Comparison of ENCODE assay signal across 1 cellular context in the genomic region with DNA sequence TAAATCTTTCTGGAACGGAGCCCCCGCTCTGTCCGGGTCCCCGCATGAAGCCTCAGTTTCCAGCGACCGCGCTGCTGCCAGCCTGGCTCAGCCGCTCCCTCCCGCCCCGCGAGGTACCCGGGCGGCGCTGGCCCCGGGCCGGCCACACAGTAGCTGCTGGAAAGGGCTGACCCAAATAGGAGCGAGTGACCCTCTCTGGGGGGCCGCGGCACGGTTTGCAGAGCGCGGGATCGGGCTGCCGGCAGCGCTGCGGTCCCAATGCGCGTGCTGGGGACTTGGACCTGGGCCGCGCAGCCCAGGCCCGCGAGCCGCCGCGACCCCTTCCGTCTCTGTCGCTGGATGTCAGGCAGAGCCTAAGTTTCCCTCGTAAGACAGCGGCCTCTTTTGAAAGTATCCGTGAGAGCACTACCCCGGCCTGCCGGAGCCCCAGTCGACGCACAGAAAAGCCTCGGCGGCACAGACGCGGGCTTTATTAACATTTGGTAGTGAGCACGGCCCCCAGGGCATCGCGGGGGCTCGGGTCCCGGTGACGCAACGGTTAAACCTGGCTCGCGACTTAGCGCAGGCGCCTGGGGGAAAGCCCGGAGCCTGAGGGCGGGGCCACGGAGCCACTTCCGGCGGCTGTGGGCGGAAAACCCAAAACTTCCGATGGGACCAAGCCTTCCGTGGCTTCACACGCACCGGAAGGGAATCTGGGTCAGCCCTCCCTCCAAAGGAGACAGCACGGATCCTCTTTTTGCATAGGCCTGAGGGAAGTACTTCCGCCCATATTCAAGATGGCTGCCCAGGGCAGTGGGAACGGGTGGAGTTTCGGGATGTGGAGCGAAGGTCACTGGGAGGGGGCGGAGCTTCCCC.
TF ChIP-seq lines count a peak whose summit lies in the region.

No MANE protein-coding gene starts in this region.

TF ChIP-seq in K562, 482 proteins besides CTCF, POLR2A, EP300 and RAD21 (continued from another document and continues in another):
- TF ChIP-seq PRMT5 (CRISPR knock-in tag; IDR thresholded peaks at IDR 0.05) (no peak), NONO (IDR thresholded peaks at IDR 0.05; ENCODE audit: low read depth in 2 of 2, low read length in 1 of 2) (0 out of 4 replicates have a peak, but pooled peaks of 1 of the 2 experiments have one; percentile 57), ZNF780A (CRISPR knock-in tag; IDR thresholded peaks at IDR 0.05) (no peak), ARID2 (IDR thresholded peaks at IDR 0.05) (no peak), PHF20 (IDR thresholded peaks at IDR 0.05; ENCODE audit: partially characterized antibody) (peak; percentile 56), TRIM24 (IDR thresholded peaks at IDR 0.05) (peak in 1 of 2 experiments; percentile 76; a peak in 1 of 4 replicates), XRCC4 (IDR thresholded peaks at IDR 0.05; ENCODE audit: extremely low read depth, insufficient read depth, insufficient read length) (no peak), MECOM (CRISPR knock-in tag; IDR thresholded peaks at IDR 0.05) (no peak), L3MBTL2 (IDR thresholded peaks at IDR 0.05) (peak; percentile 63; the same call in 1 of the 2 replicates), ZNF830 (CRISPR knock-in tag; IDR thresholded peaks at IDR 0.05) (peak; percentile 93; the same call in 1 of the 2 replicates), MIER1 (IDR thresholded peaks at IDR 0.05; ENCODE audit: low read depth) (no peak), PTBP1 (IDR thresholded peaks at IDR 0.05; ENCODE audit: low read depth, low read length) (no peak), TAL1 (IDR thresholded peaks at IDR 0.05) (no peak), SMC3 (conservative IDR thresholded peaks at IDR 0.05; ENCODE audit: insufficient read depth, low read depth, low read length) (no peak), ZNF24 (IDR thresholded peaks at IDR 0.05) (no peak), JUN (IDR thresholded peaks at IDR 0.05; ENCODE audit: borderline replicate concordance, low read depth, low read length) (0 out of 2 replicates have a peak, but pooled peaks have one; percentile 8), JUN (CRISPR knock-in tag; IDR thresholded peaks at IDR 0.05; ENCODE audit: borderline replicate concordance) (peak; percentile 90; the same call in 1 of the 2 replicates), U2AF2 (optimal IDR thresholded peaks at IDR 0.05; ENCODE audit: low read depth, low read length) (no peak), ILF3 (IDR thresholded peaks at IDR 0.05; ENCODE audit: borderline replicate concordance) (peak; percentile 25; the same call in 1 of the 2 replicates), FOSL1 (tag; conservative IDR thresholded peaks at IDR 0.05) (peak; percentile 22; the same call in 1 of the 2 replicates), RFX5 (IDR thresholded peaks at IDR 0.05; ENCODE audit: low read depth, low read length) (0 out of 2 replicates have a peak, but pooled peaks have one; percentile 12), ZNF311 (CRISPR knock-in tag; IDR thresholded peaks at IDR 0.05) (no peak), FOXJ2 (tag; IDR thresholded peaks at IDR 0.05) (peak; percentile 69), RBFOX2 (IDR thresholded peaks at IDR 0.05; ENCODE audit: low read depth, low read length) (peak; percentile 97), ZNF384 (IDR thresholded peaks at IDR 0.05; ENCODE audit: low read depth, low read length) (no peak), ZNF121 (CRISPR knock-in tag; conservative IDR thresholded peaks at IDR 0.05) (no peak), ZNF239 (CRISPR knock-in tag; IDR thresholded peaks at IDR 0.05) (no peak), KLF13 (tag; IDR thresholded peaks at IDR 0.05; ENCODE audit: borderline replicate concordance, low read depth) (no peak)
- TF ChIP-seq, protein P1, sequence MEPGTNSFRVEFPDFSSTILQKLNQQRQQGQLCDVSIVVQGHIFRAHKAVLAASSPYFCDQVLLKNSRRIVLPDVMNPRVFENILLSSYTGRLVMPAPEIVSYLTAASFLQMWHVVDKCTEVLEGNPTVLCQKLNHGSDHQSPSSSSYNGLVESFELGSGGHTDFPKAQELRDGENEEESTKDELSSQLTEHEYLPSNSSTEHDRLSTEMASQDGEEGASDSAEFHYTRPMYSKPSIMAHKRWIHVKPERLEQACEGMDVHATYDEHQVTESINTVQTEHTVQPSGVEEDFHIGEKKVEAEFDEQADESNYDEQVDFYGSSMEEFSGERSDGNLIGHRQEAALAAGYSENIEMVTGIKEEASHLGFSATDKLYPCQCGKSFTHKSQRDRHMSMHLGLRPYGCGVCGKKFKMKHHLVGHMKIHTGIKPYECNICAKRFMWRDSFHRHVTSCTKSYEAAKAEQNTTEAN (CRISPR knock-in tag; IDR thresholded peaks at IDR 0.05): no peak
- TF ChIP-seq, protein P2, sequence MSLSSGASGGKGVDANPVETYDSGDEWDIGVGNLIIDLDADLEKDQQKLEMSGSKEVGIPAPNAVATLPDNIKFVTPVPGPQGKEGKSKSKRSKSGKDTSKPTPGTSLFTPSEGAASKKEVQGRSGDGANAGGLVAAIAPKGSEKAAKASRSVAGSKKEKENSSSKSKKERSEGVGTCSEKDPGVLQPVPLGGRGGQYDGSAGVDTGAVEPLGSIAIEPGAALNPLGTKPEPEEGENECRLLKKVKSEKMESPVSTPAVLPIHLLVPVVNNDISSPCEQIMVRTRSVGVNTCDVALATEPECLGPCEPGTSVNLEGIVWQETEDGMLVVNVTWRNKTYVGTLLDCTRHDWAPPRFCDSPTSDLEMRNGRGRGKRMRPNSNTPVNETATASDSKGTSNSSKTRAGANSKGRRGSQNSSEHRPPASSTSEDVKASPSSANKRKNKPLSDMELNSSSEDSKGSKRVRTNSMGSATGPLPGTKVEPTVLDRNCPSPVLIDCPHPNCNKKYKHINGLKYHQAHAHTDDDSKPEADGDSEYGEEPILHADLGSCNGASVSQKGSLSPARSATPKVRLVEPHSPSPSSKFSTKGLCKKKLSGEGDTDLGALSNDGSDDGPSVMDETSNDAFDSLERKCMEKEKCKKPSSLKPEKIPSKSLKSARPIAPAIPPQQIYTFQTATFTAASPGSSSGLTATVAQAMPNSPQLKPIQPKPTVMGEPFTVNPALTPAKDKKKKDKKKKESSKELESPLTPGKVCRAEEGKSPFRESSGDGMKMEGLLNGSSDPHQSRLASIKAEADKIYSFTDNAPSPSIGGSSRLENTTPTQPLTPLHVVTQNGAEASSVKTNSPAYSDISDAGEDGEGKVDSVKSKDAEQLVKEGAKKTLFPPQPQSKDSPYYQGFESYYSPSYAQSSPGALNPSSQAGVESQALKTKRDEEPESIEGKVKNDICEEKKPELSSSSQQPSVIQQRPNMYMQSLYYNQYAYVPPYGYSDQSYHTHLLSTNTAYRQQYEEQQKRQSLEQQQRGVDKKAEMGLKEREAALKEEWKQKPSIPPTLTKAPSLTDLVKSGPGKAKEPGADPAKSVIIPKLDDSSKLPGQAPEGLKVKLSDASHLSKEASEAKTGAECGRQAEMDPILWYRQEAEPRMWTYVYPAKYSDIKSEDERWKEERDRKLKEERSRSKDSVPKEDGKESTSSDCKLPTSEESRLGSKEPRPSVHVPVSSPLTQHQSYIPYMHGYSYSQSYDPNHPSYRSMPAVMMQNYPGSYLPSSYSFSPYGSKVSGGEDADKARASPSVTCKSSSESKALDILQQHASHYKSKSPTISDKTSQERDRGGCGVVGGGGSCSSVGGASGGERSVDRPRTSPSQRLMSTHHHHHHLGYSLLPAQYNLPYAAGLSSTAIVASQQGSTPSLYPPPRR (CRISPR knock-in tag; IDR thresholded peaks at IDR 0.05; ENCODE audit: borderline replicate concordance): no peak
- TF ChIP-seq, protein P3, sequence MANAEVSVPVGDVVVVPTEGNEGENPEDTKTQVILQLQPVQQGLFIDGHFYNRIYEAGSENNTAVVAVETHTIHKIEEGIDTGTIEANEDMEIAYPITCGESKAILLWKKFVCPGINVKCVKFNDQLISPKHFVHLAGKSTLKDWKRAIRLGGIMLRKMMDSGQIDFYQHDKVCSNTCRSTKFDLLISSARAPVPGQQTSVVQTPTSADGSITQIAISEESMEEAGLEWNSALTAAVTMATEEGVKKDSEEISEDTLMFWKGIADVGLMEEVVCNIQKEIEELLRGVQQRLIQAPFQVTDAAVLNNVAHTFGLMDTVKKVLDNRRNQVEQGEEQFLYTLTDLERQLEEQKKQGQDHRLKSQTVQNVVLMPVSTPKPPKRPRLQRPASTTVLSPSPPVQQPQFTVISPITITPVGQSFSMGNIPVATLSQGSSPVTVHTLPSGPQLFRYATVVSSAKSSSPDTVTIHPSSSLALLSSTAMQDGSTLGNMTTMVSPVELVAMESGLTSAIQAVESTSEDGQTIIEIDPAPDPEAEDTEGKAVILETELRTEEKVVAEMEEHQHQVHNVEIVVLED (CRISPR knock-in tag; IDR thresholded peaks at IDR 0.05): 0 out of 2 replicates have a peak, but pooled peaks have one; percentile 4
- TF ChIP-seq, protein P4, sequence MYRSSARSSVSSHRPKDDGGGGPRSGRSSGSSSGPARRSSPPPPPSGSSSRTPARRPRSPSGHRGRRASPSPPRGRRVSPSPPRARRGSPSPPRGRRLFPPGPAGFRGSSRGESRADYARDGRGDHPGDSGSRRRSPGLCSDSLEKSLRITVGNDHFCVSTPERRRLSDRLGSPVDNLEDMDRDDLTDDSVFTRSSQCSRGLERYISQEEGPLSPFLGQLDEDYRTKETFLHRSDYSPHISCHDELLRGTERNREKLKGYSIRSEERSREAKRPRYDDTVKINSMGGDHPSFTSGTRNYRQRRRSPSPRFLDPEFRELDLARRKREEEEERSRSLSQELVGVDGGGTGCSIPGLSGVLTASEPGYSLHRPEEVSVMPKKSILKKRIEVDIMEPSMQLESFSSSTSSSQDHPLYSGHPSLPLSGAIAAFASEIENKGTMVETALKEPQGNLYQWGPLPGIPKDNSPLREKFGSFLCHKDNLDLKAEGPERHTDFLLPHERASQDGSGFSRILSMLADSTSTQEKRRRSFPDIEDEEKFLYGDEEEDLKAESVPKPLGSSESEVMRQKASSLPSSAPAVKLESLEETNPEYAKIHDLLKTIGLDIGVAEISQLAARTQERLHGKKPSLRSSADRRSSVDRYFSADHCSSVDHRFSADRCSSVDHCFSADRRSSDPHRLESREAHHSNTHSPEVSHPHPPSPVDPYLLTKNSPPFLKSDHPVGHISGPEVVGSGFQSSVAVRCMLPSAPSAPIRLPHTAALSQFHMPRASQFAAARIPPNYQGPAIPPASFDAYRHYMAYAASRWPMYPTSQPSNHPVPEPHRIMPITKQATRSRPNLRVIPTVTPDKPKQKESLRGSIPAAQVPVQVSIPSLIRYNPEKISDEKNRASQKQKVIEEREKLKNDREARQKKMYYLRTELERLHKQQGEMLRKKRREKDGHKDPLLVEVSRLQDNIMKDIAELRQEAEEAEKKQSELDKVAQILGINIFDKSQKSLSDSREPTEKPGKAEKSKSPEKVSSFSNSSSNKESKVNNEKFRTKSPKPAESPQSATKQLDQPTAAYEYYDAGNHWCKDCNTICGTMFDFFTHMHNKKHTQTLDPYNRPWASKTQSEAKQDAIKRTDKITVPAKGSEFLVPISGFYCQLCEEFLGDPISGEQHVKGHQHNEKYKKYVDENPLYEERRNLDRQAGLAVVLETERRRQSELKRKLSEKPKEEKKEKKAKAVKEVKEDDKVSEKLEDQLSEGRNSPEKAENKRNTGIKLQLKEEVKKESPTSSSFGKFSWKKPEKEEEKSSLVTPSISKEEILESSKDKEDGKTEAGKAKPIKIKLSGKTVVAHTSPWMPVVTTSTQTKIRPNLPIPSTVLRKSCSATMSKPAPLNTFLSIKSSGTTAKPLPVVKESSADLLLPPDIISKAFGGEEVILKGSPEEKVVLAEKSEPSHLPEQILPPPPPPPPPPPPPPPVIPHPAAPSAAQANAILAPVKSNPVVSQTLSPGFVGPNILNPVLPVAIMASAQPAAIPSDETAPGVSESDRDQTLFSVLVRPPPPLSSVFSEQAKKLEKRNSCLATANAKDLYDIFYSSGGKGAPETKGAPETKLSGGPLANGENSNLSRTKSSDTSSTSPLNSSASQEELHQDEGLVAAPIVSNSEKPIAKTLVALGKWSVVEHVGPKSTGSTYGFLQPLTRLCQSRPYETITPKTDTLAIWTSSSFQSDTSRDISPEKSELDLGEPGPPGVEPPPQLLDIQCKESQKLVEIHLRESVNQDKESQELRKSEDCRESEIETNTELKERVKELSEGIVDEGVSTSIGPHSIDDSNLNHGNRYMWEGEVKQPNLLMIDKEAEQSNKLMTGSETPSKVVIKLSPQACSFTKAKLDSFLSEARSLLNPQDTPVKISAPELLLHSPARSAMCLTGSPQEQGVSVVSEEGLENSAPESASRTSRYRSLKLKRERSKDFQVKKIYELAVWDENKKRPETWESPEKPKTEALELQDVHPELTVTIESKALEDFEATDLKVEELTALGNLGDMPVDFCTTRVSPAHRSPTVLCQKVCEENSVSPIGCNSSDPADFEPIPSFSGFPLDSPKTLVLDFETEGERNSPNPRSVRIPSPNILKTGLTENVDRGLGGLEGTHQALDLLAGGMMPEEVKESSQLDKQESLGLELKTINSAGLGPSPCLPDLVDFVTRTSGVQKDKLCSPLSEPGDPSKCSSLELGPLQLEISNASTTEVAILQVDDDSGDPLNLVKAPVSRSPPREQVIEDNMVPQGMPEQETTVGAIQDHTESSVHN (IDR thresholded peaks at IDR 0.05; ENCODE audit: borderline replicate concordance in 1 of 2, low read depth in 1 of 2): no peak
- TF ChIP-seq, protein P5, sequence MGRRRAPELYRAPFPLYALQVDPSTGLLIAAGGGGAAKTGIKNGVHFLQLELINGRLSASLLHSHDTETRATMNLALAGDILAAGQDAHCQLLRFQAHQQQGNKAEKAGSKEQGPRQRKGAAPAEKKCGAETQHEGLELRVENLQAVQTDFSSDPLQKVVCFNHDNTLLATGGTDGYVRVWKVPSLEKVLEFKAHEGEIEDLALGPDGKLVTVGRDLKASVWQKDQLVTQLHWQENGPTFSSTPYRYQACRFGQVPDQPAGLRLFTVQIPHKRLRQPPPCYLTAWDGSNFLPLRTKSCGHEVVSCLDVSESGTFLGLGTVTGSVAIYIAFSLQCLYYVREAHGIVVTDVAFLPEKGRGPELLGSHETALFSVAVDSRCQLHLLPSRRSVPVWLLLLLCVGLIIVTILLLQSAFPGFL (CRISPR knock-in tag; IDR thresholded peaks at IDR 0.05): peak; percentile 88
- TF ChIP-seq, protein P6, sequence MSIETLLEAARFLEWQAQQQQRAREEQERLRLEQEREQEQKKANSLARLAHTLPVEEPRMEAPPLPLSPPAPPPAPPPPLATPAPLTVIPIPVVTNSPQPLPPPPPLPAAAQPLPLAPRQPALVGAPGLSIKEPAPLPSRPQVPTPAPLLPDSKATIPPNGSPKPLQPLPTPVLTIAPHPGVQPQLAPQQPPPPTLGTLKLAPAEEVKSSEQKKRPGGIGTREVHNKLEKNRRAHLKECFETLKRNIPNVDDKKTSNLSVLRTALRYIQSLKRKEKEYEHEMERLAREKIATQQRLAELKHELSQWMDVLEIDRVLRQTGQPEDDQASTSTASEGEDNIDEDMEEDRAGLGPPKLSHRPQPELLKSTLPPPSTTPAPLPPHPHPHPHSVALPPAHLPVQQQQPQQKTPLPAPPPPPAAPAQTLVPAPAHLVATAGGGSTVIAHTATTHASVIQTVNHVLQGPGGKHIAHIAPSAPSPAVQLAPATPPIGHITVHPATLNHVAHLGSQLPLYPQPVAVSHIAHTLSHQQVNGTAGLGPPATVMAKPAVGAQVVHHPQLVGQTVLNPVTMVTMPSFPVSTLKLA (conservative IDR thresholded peaks at IDR 0.05): peak in 1 of 2 experiments; percentile 83; a peak in 2 of 4 replicates
- TF ChIP-seq, protein P7, sequence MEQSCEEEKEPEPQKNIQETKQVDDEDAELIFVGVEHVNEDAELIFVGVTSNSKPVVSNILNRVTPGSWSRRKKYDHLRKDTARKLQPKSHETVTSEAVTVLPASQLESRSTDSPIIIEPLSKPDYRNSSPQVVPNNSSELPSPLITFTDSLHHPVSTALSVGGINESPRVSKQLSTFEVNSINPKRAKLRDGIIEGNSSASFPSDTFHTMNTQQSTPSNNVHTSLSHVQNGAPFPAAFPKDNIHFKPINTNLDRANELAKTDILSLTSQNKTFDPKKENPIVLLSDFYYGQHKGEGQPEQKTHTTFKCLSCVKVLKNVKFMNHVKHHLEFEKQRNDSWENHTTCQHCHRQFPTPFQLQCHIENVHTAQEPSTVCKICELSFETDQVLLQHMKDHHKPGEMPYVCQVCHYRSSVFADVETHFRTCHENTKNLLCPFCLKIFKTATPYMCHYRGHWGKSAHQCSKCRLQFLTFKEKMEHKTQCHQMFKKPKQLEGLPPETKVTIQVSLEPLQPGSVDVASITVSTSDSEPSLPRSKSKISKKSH (CRISPR knock-in tag; IDR thresholded peaks at IDR 0.05): no peak
